12 cellular contexts compared by ENCODE assay signal in genomic region chr14:92607702-92608429, GRCh38.
DNase-seq lines count a peak whose midpoint lies in the region; ATAC-seq, FAIRE-seq and TF ChIP-seq lines count a peak whose summit lies in the region.
"Had no signal": no experiment of that assay in that cellular context is flagged by ENCODE, and none has a peak within 500 bp of the region (broad histone marks: within the 10 kb centered on the region; RNA-seq: fewer than 3 reads in every experiment).

No MANE protein-coding gene starts in this region.

- DNase-seq in NCI-H2196 (lab: John Stamatoyannopoulos, UW; ENCODE audit: unreplicated experiment) (peak; percentile 1), NCI-H2196 treated with DMSO at 0.1 percent for 48 hours (lab: John Stamatoyannopoulos, UW; ENCODE audit: unreplicated experiment) (no peak), GM12878 (ENCODE audit: low read depth, low spot score) (no peak), glomerular endothelial cell (ENCODE audit: extremely low read depth, low read depth, low spot score) (peak; percentile 62), transverse colon (no peak), WERI-Rb-1 (no peak), OCI-LY7 (ENCODE audit: low spot score) (no peak)
- DNase-seq: heart left ventricle, MV-4-11, NCI-H510A, SJCRH30 had no signal

- intact Hi-C loops in GM12878 (cut with micrococcal nuclease; ENCODE audit: unreplicated experiment) (no loop called here), transverse colon (cut with DNase I; ENCODE audit: low total_unique reads) (loop anchor here (10.0 kb wide), 1 partner anchor 457 kb away; no protein-coding TSS in a partner anchor), OCI-LY7 (cut with micrococcal nuclease; ENCODE audit: unreplicated experiment) (no loop called here)

- TF ChIP-seq RAD21 in GM12878 (IDR thresholded peaks at IDR 0.05; ENCODE audit: insufficient read depth, low read depth, low read length) = no peak

- no peaks in the 10 kb centered on the region; the same call in 2 of the 3 replicates for H3K9me3 ChIP-seq in GM12878 (replicated peaks; ENCODE audit: control insufficient read depth, insufficient read depth, low read length)
- H3K9me3 ChIP-seq in transverse colon = no peaks in the 10 kb centered on the region
- H3K9me3 ChIP-seq in WERI-Rb-1 (ENCODE audit: severe bottlenecking) = no peaks in the 10 kb centered on the region
- no peaks in the 10 kb centered on the region for H3K9me3 ChIP-seq in OCI-LY7 (ENCODE audit: low read length)
- H3K9me3 ChIP-seq: SJCRH30 had no signal

- no peaks in the 10 kb centered on the region for H3K9me2 ChIP-seq in OCI-LY7 (ENCODE audit: insufficient read depth, low read length)

- H3K27me3 ChIP-seq in GM12878 (replicated peaks in 1 of 2; ENCODE audit: control insufficient read depth in 2 of 2, insufficient read depth in 2 of 2, low read length in 1 of 2) (no peaks in the 10 kb centered on the region), transverse colon (no peaks in the 10 kb centered on the region), WERI-Rb-1 (ENCODE audit: insufficient read depth, low read depth, severe bottlenecking) (no peaks in the 10 kb centered on the region)
- H3K27me3 ChIP-seq: heart left ventricle, SJCRH30 had no signal

- H3K9ac ChIP-seq in GM12878 (ENCODE audit: control insufficient read depth, insufficient read depth, low read length) = no peak overlapping the region

- TF ChIP-seq CTCF in GM12878 (IDR thresholded peaks at IDR 0.05 in 2 of 3, conservative IDR thresholded peaks at IDR 0.05 in 1 of 3; ENCODE audit: control insufficient read depth in 2 of 3, extremely low read depth in 1 of 3, insufficient read depth in 1 of 3, low read depth in 3 of 3, low read length in 3 of 3) = no peak
- TF ChIP-seq CTCF in transverse colon (IDR thresholded peaks at IDR 0.05) = peak in 2 of 5 experiments; percentile 18 to 34
- TF ChIP-seq CTCF in WERI-Rb-1 (IDR thresholded peaks at IDR 0.05; ENCODE audit: low read depth, low read length) = no peak
- TF ChIP-seq CTCF in OCI-LY7 (conservative IDR thresholded peaks at IDR 0.05; ENCODE audit: low read length) = no peak

- H2AFZ ChIP-seq in GM12878 (ENCODE audit: control insufficient read depth, low read depth, low read length) = no peak overlapping the region
- H2AFZ ChIP-seq in OCI-LY7 (ENCODE audit: low read length) = no peak overlapping the region

- H3K4me3 ChIP-seq in GM12878 (no peak overlapping the region), transverse colon (no peak overlapping the region), WERI-Rb-1 (ENCODE audit: low read depth, low read length) (no peak overlapping the region), OCI-LY7 (ENCODE audit: low read depth, low read length, poor library complexity, severe bottlenecking) (no peak overlapping the region)
- H3K4me3 ChIP-seq: heart left ventricle, SJCRH30 had no signal

- RAD21 ChIA-PET in GM12878 (lab: Charles Lee; ENCODE audit: unreplicated experiment) = no interaction called here

- POLR2A ChIA-PET in GM12878 (lab: Charles Lee) = interaction anchor here (0.5 kb wide), 1 partner anchor 41 kb away, joined by 3 read pairs; no protein-coding TSS in a partner anchor
- POLR2A ChIA-PET in OCI-LY7 (lab: Charles Lee) = no interaction called here

- CTCF ChIA-PET in GM12878 (lab: Yijun Ruan, JAX) (interaction anchor here (1.1 to 2.1 kb wide), 4 partner anchors 11 to 63 kb away, joined by 3 to 6 read pairs (median 5); no protein-coding TSS in a partner anchor), OCI-LY7 (lab: Charles Lee; ENCODE audit: unreplicated experiment) (no interaction called here)

- no peak overlapping the region for H3K4me2 ChIP-seq in GM12878 (ENCODE audit: control insufficient read depth, insufficient read depth)
- no peak overlapping the region for H3K4me2 ChIP-seq in OCI-LY7 (ENCODE audit: low read length)

- ATAC-seq in GM12878 (no peak), HG02973 (IDR thresholded peaks at IDR 0.05; ENCODE audit: unreplicated experiment) (no peak)
- ATAC-seq: heart left ventricle had no signal

- H3K79me2 ChIP-seq in GM12878 (ENCODE audit: control insufficient read depth, insufficient read depth, low read length) (no peaks in the 10 kb centered on the region), OCI-LY7 (ENCODE audit: insufficient read depth, low read depth, low read length) (no peaks in the 10 kb centered on the region)

- in situ Hi-C loops in GM12878 (cut with MboI) (no loop called here), transverse colon (cut with MboI; ENCODE audit: low pct_ligation_motif_present in 1 of 4, low pct_unique_long_range_greater_than_20kb in 1 of 4, low sequenced_read_pairs in 3 of 4) (no loop called here)

- no peaks in the 10 kb centered on the region; a peak in 2 of 4 replicates for H3K36me3 ChIP-seq in GM12878 (ENCODE audit: control insufficient read depth in 2 of 2, insufficient read depth in 2 of 2, low read length in 1 of 2)
- H3K36me3 ChIP-seq in transverse colon = no peaks in the 10 kb centered on the region
- H3K36me3 ChIP-seq in WERI-Rb-1 = no peaks in the 10 kb centered on the region
- H3K36me3 ChIP-seq in OCI-LY7 (ENCODE audit: insufficient read depth, low read length) = no peaks in the 10 kb centered on the region
- H3K36me3 ChIP-seq: heart left ventricle, SJCRH30 had no signal

- H4K20me1 ChIP-seq in GM12878 (ENCODE audit: control insufficient read depth, insufficient read depth) = no peaks in the 10 kb centered on the region
- no peaks in the 10 kb centered on the region for H4K20me1 ChIP-seq in OCI-LY7 (ENCODE audit: insufficient read depth, low read length)

- SMC1A ChIA-PET in GM12878 (lab: Charles Lee; ENCODE audit: uncharacterized antibody, unreplicated experiment) = interaction anchor here (0.6 to 2.7 kb wide), 4 partner anchors 18 to 52 kb away, joined by 4 to 14 read pairs (median 4); no protein-coding TSS in a partner anchor

- FAIRE-seq in GM12878 (lab: Jason Lieb, UNC) = peak; percentile 35

- H3K27ac ChIP-seq in GM12878 (ENCODE audit: control insufficient read depth, insufficient read depth) = no peak overlapping the region
- H3K27ac ChIP-seq in transverse colon = peak overlapping the region; percentile 61 to 80 (median 74)
- H3K27ac ChIP-seq in WERI-Rb-1 = no peak overlapping the region
- no peak overlapping the region for H3K27ac ChIP-seq in OCI-LY7 (ENCODE audit: low read depth, low read length, poor library complexity, severe bottlenecking)
- H3K27ac ChIP-seq: SJCRH30 had no signal

- BruUV-seq in GM12878 (replicated peaks; lab: Mats Ljungman, UMichigan) = no TSS peak
- no TSS peak for BruUV-seq in OCI-LY7 (replicated peaks; lab: Mats Ljungman, UMichigan)

- H3K4me1 ChIP-seq in GM12878 (ENCODE audit: control insufficient read depth, insufficient read depth, low read length) (no peaks in the 10 kb centered on the region), transverse colon (peaks cover 25 to 52% (median 38%) of the 10 kb centered on the region in 4 donors), OCI-LY7 (ENCODE audit: insufficient read depth, low read length, poor library complexity, severe bottlenecking) (no peaks in the 10 kb centered on the region)
- H3K4me1 ChIP-seq: SJCRH30 had no signal

- TF ChIP-seq EP300 in GM12878 (IDR thresholded peaks at IDR 0.05; ENCODE audit: borderline replicate concordance in 1 of 2, control insufficient read depth in 1 of 2, low read depth in 2 of 2, low read length in 2 of 2) (no peak), transverse colon (IDR thresholded peaks at IDR 0.05; ENCODE audit: low read depth) (no peak)

- 47% methylated on average over 5 of the region's 5 CpGs for WGBS in GM12878 (ENCODE audit: insufficient coverage, insufficient replicate concordance, low lambda C conversion rate, missing lambda C conversion rate)
- 41 to 54% methylated on average over 4 to 5 of the region's 5 CpGs for WGBS in transverse colon (ENCODE audit: low coverage in 1 of 2), 2 donors

- no peak for TF ChIP-seq POLR2A in GM12878 (IDR thresholded peaks at IDR 0.05; ENCODE audit: low read depth, low read length)
- no peak for TF ChIP-seq POLR2A in transverse colon (IDR thresholded peaks at IDR 0.05)

TF ChIP-seq in GM12878, 131 proteins besides CTCF, POLR2A, EP300 and RAD21:
- TF ChIP-seq MYC (IDR thresholded peaks at IDR 0.05; ENCODE audit: insufficient read depth, insufficient read length, insufficient replicate concordance, low read length, severe bottlenecking) (no peak), ZBTB4 (CRISPR knock-in tag; IDR thresholded peaks at IDR 0.05) (no peak), SMAD1 (IDR thresholded peaks at IDR 0.05; ENCODE audit: low read depth, partially characterized antibody) (no peak), EED (IDR thresholded peaks at IDR 0.05; ENCODE audit: low read depth) (no peak), FOXM1 (IDR thresholded peaks at IDR 0.05; ENCODE audit: low read depth, low read length) (no peak)

Comparison
In these comparisons a context has a peak if more than half of its experiments do, and no peak if none do; other contexts are left out.
1. DNase-seq: peak in NCI-H2196 (single experiment) and glomerular endothelial cell (single experiment); none in NCI-H2196 treated with DMSO at 0.1 percent for 48 hours (single experiment), GM12878 (single experiment), transverse colon (single experiment), WERI-Rb-1 (single experiment) and OCI-LY7 (single experiment).
2. H3K27ac ChIP-seq: peak in transverse colon (4 of 4); none in GM12878 (single experiment), WERI-Rb-1 (single experiment) and OCI-LY7 (single experiment).